1 cellular context compared by ENCODE assay signal in genomic region chr13:64937302-64937701, GRCh38.
TF ChIP-seq lines count a peak whose summit lies in the region.

No MANE protein-coding gene starts in this region.

TF ChIP-seq in SK-N-SH treated with all-trans-retinoic acid at 6 μM for 48 hours, 23 proteins besides CTCF, POLR2A, EP300 and RAD21 (continued from another document):
- TF ChIP-seq TSHZ2 (CRISPR knock-in tag; IDR thresholded peaks at IDR 0.05) = no peak
